ENCODE assay signal across 12 cellular contexts in genomic region chr22:20821717-20822239, GRCh38. TPM values are rescaled to one million over a fixed set of nuclear protein-coding genes. Genes with fewer than 3 reads are reported as not detected.
"Had no signal": no experiment of that assay in that cellular context is flagged by ENCODE, and none has a peak within 500 bp of the region (broad histone marks: within the 10 kb centered on the region; RNA-seq: fewer than 3 reads in every experiment).

No MANE protein-coding gene starts in this region.

RNA-seq across cellular contexts. Expression of gene SERPIND1, which starts 47.9 kb away (rescaled TPM):
- total RNA-seq: activated naive CD4-positive, alpha-beta T cell treated with anti-CD3 and anti-CD28 coated beads for 36 hours; activated naive CD4-positive, alpha-beta T cell treated with anti-CD3 and anti-CD28 coated beads, Interleukin-2, amount 50 U/mL, for 72 hours; activated naive CD8-positive, alpha-beta T cell treated with anti-CD3 and anti-CD28 coated beads for 36 hours; activated naive CD8-positive, alpha-beta T cell treated with anti-CD3 and anti-CD28 coated beads, Interleukin-2, amount 10 ng/mL, durations not matched to agents 7 days and 5 days; activated T-cell treated with anti-CD3 and anti-CD28 coated beads, Interleukin-2, amount 50 U/mL, for 72 hours; activated T-helper 1 cell treated with anti-CD3 and anti-CD28 coated beads, Interleukin-12 subunit alpha, Interleukin-12 subunit beta, Interleukin-2, Interleukin-4 antibody, amounts not matched to agents 30 ng/mL and 10 ng/mL and 1 ng/mL, durations not matched to agents 14 hours and 24 hours and 36 hours; activated T-helper 2 cell treated with anti-CD3 and anti-CD28 coated beads, Interferon-gamma antibody, Interleukin-2, Interleukin-4, amounts not matched to agents 10 μg/mL and 5 μg/mL and 100 μg/mL, durations not matched to agents 14 hours and 24 hours and 36 hours; ascending aorta; astrocyte; body of pancreas; bronchial epithelial cell; chondrocyte had no signal
